32 cellular contexts compared by ENCODE assay signal in genomic region chr16:30086291-30087140, GRCh38. TPM values are rescaled to one million over a fixed set of nuclear protein-coding genes. Genes with fewer than 3 reads are reported as not detected.
DNase-seq lines count a peak whose midpoint lies in the region; ATAC-seq and TF ChIP-seq lines count a peak whose summit lies in the region.
"Had no signal": no experiment of that assay in that cellular context is flagged by ENCODE, and none has a peak within 500 bp of the region (broad histone marks: within the 10 kb centered on the region; RNA-seq: fewer than 3 reads in every experiment).

No MANE protein-coding gene starts in this region.

- intact Hi-C loops in Calu3 (cut with micrococcal nuclease; ENCODE audit: unreplicated experiment): no loop called here
- intact Hi-C loops in activated T-helper 1 cell treated with anti-CD3 and anti-CD28 coated beads, Interleukin-12 subunit alpha, Interleukin-12 subunit beta, Interleukin-2, Interleukin-4 antibody, amounts not matched to agents 30 ng/mL and 10 ng/mL and 1 ng/mL, durations not matched to agents 14 hours and 24 hours and 36 hours (cut with micrococcal nuclease): no loop called here

- no peak overlapping the region for H3K18ac ChIP-seq in neuronal stem cell (ENCODE audit: low read length)

- no peak overlapping the region for H2AFZ ChIP-seq in neuronal stem cell (ENCODE audit: low read length)

- no peaks in the 10 kb centered on the region for H3K27me3 Mint-ChIP-seq in Calu3 (ENCODE audit: unreplicated experiment)
- no peaks in the 10 kb centered on the region for H3K27me3 Mint-ChIP-seq in activated T-helper 1 cell treated with anti-CD3 and anti-CD28 coated beads, Interleukin-12 subunit alpha, Interleukin-12 subunit beta, Interleukin-2, Interleukin-4 antibody, amounts not matched to agents 30 ng/mL and 10 ng/mL and 1 ng/mL, durations not matched to agents 14 hours and 24 hours and 36 hours (ENCODE audit: insufficient read depth)
- H3K27me3 Mint-ChIP-seq: naive B cell, progenitor cell of endocrine pancreas had no signal

- H4K8ac ChIP-seq in neuronal stem cell (ENCODE audit: low read depth, low read length): no peak overlapping the region

- H3K4me3 Mint-ChIP-seq in Calu3 (ENCODE audit: low read depth, unreplicated experiment): no peak overlapping the region
- no peak overlapping the region for H3K4me3 Mint-ChIP-seq in activated T-helper 1 cell treated with anti-CD3 and anti-CD28 coated beads, Interleukin-12 subunit alpha, Interleukin-12 subunit beta, Interleukin-2, Interleukin-4 antibody, amounts not matched to agents 30 ng/mL and 10 ng/mL and 1 ng/mL, durations not matched to agents 14 hours and 24 hours and 36 hours

- no peaks in the 10 kb centered on the region for H3K9me3 ChIP-seq in BLaER1 treated with 17β-estradiol and CSF1 and Interleukin-3, amounts not matched to agents 10 nM and 100 nM (replicated peaks in 1 of 11)
- peaks cover 0 to 3% of the 10 kb centered on the region in 2 donors for H3K9me3 ChIP-seq in neuronal stem cell (replicated peaks in 1 of 2; ENCODE audit: control insufficient read depth in 2 of 2, insufficient read depth in 1 of 2, low read depth in 1 of 2, low read length in 2 of 2)
- H3K9me3 ChIP-seq: esophagus muscularis mucosa, SJCRH30, suprapubic skin had no signal

- no CpG with 5 or more reads among the region's 27 CpGs for WGBS in neuronal stem cell (ENCODE audit: extremely low coverage in 2 of 2, insufficient read length in 2 of 2, insufficient replicate concordance in 1 of 2), 2 donors

- no peak overlapping the region for H2BK12ac ChIP-seq in neuronal stem cell (ENCODE audit: low read length)

- no peak overlapping the region for H2BK15ac ChIP-seq in neuronal stem cell (ENCODE audit: low read length)

- ATAC-seq in HG03354 (IDR thresholded peaks at IDR 0.05; ENCODE audit: poor library complexity, severe bottlenecking, unreplicated experiment) (no peak), HG02970 (IDR thresholded peaks at IDR 0.05; ENCODE audit: low FRiP score, unreplicated experiment) (no peak)
- ATAC-seq: left lobe of liver, sciatic nerve had no signal

- H3K9ac ChIP-seq in BLaER1 treated with 17β-estradiol and CSF1 and Interleukin-3, amounts not matched to agents 10 nM and 100 nM: peak overlapping the region in 5 of 11 experiments; percentile 9 to 49 (median 35); a peak in 7 of 22 replicates
- H3K9ac ChIP-seq in neuronal stem cell (ENCODE audit: low read depth, low read length, poor library complexity): no peak overlapping the region

- no peaks in the 10 kb centered on the region for H3K27me3 ChIP-seq in BLaER1 treated with 17β-estradiol and CSF1 and Interleukin-3, amounts not matched to agents 10 nM and 100 nM
- H3K27me3 ChIP-seq in neuronal stem cell (ENCODE audit: control insufficient read depth in 3 of 3, insufficient read depth in 3 of 3, low read depth in 1 of 3, low read length in 3 of 3): no peaks in the 10 kb centered on the region
- H3K27me3 ChIP-seq: esophagus muscularis mucosa, SJCRH30, suprapubic skin had no signal

- no peak overlapping the region for H3K4me3 ChIP-seq in BLaER1 treated with 17β-estradiol and CSF1 and Interleukin-3, amounts not matched to agents 10 nM and 100 nM
- no peak overlapping the region for H3K4me3 ChIP-seq in neuronal stem cell (ENCODE audit: low read length in 2 of 2)
- H3K4me3 ChIP-seq: esophagus muscularis mucosa, SJCRH30, suprapubic skin had no signal

- H2AK5ac ChIP-seq in neuronal stem cell (ENCODE audit: low read depth, low read length): peak overlapping the region; percentile 56

- H2BK120ac ChIP-seq in neuronal stem cell (ENCODE audit: low read depth, low read length): no peak overlapping the region

- H3K4me1 Mint-ChIP-seq in Calu3 (ENCODE audit: low read depth, unreplicated experiment): peaks cover 30% of the 10 kb centered on the region
- peaks cover 27% of the 10 kb centered on the region for H3K4me1 Mint-ChIP-seq in activated T-helper 1 cell treated with anti-CD3 and anti-CD28 coated beads, Interleukin-12 subunit alpha, Interleukin-12 subunit beta, Interleukin-2, Interleukin-4 antibody, amounts not matched to agents 30 ng/mL and 10 ng/mL and 1 ng/mL, durations not matched to agents 14 hours and 24 hours and 36 hours (ENCODE audit: low read depth)

- no peak overlapping the region for H2BK5ac ChIP-seq in neuronal stem cell (ENCODE audit: low read length)

- H3K9me3 Mint-ChIP-seq in Calu3 (ENCODE audit: low read depth, unreplicated experiment): no peaks in the 10 kb centered on the region
- H3K9me3 Mint-ChIP-seq in activated T-helper 1 cell treated with anti-CD3 and anti-CD28 coated beads, Interleukin-12 subunit alpha, Interleukin-12 subunit beta, Interleukin-2, Interleukin-4 antibody, amounts not matched to agents 30 ng/mL and 10 ng/mL and 1 ng/mL, durations not matched to agents 14 hours and 24 hours and 36 hours: no peaks in the 10 kb centered on the region
- H3K9me3 Mint-ChIP-seq: naive B cell had no signal

- H3K14ac ChIP-seq in neuronal stem cell (ENCODE audit: low read length): no peak overlapping the region

- BruUV-seq in Calu3 (replicated peaks; lab: Mats Ljungman, UMichigan): no TSS peak

- CTCF ChIA-PET in Calu3 (lab: Charles Lee): no interaction called here

- no peaks in the 10 kb centered on the region for H3K79me1 ChIP-seq in neuronal stem cell (ENCODE audit: low read depth, low read length)

- no peak overlapping the region for H3K23ac ChIP-seq in neuronal stem cell (ENCODE audit: low read depth, low read length, poor library complexity)

- H4K91ac ChIP-seq in neuronal stem cell (ENCODE audit: low read depth, low read length, poor library complexity): no peak overlapping the region

- TF ChIP-seq CTCF in Calu3 (IDR thresholded peaks at IDR 0.05; ENCODE audit: unreplicated experiment): no peak

- H3K4me2 ChIP-seq in BLaER1 treated with 17β-estradiol and CSF1 and Interleukin-3, amounts not matched to agents 10 nM and 100 nM: peak overlapping the region; percentile 36 to 78 (median 48); a peak in 21 of 22 replicates
- no peak overlapping the region for H3K4me2 ChIP-seq in neuronal stem cell (ENCODE audit: insufficient read depth, low read length, poor library complexity, severe bottlenecking)

- peak overlapping the region in 6 of 11 experiments; percentile 6 to 48 (median 42); a peak in 10 of 22 replicates for H3K27ac ChIP-seq in BLaER1 treated with 17β-estradiol and CSF1 and Interleukin-3, amounts not matched to agents 10 nM and 100 nM
- H3K27ac ChIP-seq in neuronal stem cell (replicated peaks; ENCODE audit: low read length): no peak overlapping the region
- H3K27ac ChIP-seq: C4-2B, SJCRH30 had no signal

- H3K27ac Mint-ChIP-seq in Calu3 (ENCODE audit: unreplicated experiment): peak overlapping the region; percentile 28
- H3K27ac Mint-ChIP-seq in activated T-helper 1 cell treated with anti-CD3 and anti-CD28 coated beads, Interleukin-12 subunit alpha, Interleukin-12 subunit beta, Interleukin-2, Interleukin-4 antibody, amounts not matched to agents 30 ng/mL and 10 ng/mL and 1 ng/mL, durations not matched to agents 14 hours and 24 hours and 36 hours: peak overlapping the region; percentile 12
- H3K27ac Mint-ChIP-seq: progenitor cell of endocrine pancreas had no signal

- DNase-seq in Calu3 (no peak), neuronal stem cell (ENCODE audit: low spot score) (no peak), NCI-H146 (lab: John Stamatoyannopoulos, UW) (no peak), cerebellar nuclear complex (lab: John Stamatoyannopoulos, UW) (no peak)
- DNase-seq in activated T-helper 1 cell treated with anti-CD3 and anti-CD28 coated beads, Interleukin-12 subunit alpha, Interleukin-12 subunit beta, Interleukin-2, Interleukin-4 antibody, amounts not matched to agents 30 ng/mL and 10 ng/mL and 1 ng/mL, durations not matched to agents 14 hours and 24 hours and 36 hours (ENCODE audit: low spot score): no peak
- DNase-seq: activated CD8-positive, alpha-beta memory T cell treated with anti-CD3 and anti-CD28 coated beads for 24 hours; activated naive CD4-positive, alpha-beta T cell; activated T-cell treated with anti-CD3 and anti-CD28 coated beads for 4 hours; central memory CD4-positive, alpha-beta T cell; dermis blood vessel endothelial cell; foreskin fibroblast; midbrain; naive B cell; NCI-H1048; NCI-H187; NCI-H446 treated with DMSO at 0.1 percent for 48 hours; NCI-H82; SJCRH30; stimulated activated CD4-positive, alpha-beta T cell treated with anti-CD3 and anti-CD28 coated beads, Interleukin-12 subunit alpha, Interleukin-12 subunit beta, amount 100 ng/mL, for 4 hours; stimulated activated CD4-positive, alpha-beta T cell treated with anti-CD3 and anti-CD28 coated beads, Interleukin-4, amount 100 ng/mL, for 24 hours; SW 1271; T-helper 9 cell had no signal

- peaks cover 0 to 53% (median 29%) of the 10 kb centered on the region in 11 experiments; a peak in 19 of 22 replicates for H4K20me1 ChIP-seq in BLaER1 treated with 17β-estradiol and CSF1 and Interleukin-3, amounts not matched to agents 10 nM and 100 nM

- H3K4ac ChIP-seq in neuronal stem cell (ENCODE audit: low read length): no peak overlapping the region

- H3K36me3 Mint-ChIP-seq in Calu3 (ENCODE audit: insufficient read depth, unreplicated experiment): peaks cover 72% of the 10 kb centered on the region
- peaks cover 27% of the 10 kb centered on the region for H3K36me3 Mint-ChIP-seq in activated T-helper 1 cell treated with anti-CD3 and anti-CD28 coated beads, Interleukin-12 subunit alpha, Interleukin-12 subunit beta, Interleukin-2, Interleukin-4 antibody, amounts not matched to agents 30 ng/mL and 10 ng/mL and 1 ng/mL, durations not matched to agents 14 hours and 24 hours and 36 hours (ENCODE audit: low read depth)

- H3K4me1 ChIP-seq in BLaER1 treated with 17β-estradiol and CSF1 and Interleukin-3, amounts not matched to agents 10 nM and 100 nM: peaks cover 34 to 89% (median 66%) of the 10 kb centered on the region in 10 experiments
- H3K4me1 ChIP-seq in neuronal stem cell (ENCODE audit: control insufficient read depth in 2 of 2, insufficient read depth in 1 of 2, low read depth in 1 of 2, low read length in 2 of 2): peaks cover 0 to 5% of the 10 kb centered on the region in 2 donors
- H3K4me1 ChIP-seq: SJCRH30 had no signal

- peaks cover 41 to 61% (median 54%) of the 10 kb centered on the region in 11 experiments for H3K36me3 ChIP-seq in BLaER1 treated with 17β-estradiol and CSF1 and Interleukin-3, amounts not matched to agents 10 nM and 100 nM
- H3K36me3 ChIP-seq in neuronal stem cell (replicated peaks in 1 of 2; ENCODE audit: control insufficient read depth in 2 of 2, insufficient read depth in 2 of 2, low read length in 2 of 2): peaks cover 35 to 39% of the 10 kb centered on the region in 2 donors

RNA-seq across cellular contexts. Expression of gene TBX6, which starts 5.2 kb away (rescaled TPM):
- 3.6 and 4.7 TPM in 2 replicates for total RNA-seq in Calu3 (2022)
- total RNA-seq in activated T-helper 1 cell treated with anti-CD3 and anti-CD28 coated beads, Interleukin-12 subunit alpha, Interleukin-12 subunit beta, Interleukin-2, Interleukin-4 antibody, amounts not matched to agents 30 ng/mL and 10 ng/mL and 1 ng/mL, durations not matched to agents 14 hours and 24 hours and 36 hours: 1.6 and 1.8 TPM in 2 replicates
- polyA plus RNA-seq in neuronal stem cell (2013, experiment 1 of 2): 2.8 TPM
- polyA plus RNA-seq in neuronal stem cell (2013, experiment 2 of 2): 2.5 TPM
- total RNA-seq: Daoy had no signal

RNA-seq across cellular contexts. Expression of gene YPEL3, which starts 9.5 kb away (rescaled TPM):
- 21.1 and 28.0 TPM in 2 replicates for total RNA-seq in Calu3 (2022)
- 14.5 and 15.1 TPM in 2 replicates for total RNA-seq in activated T-helper 1 cell treated with anti-CD3 and anti-CD28 coated beads, Interleukin-12 subunit alpha, Interleukin-12 subunit beta, Interleukin-2, Interleukin-4 antibody, amounts not matched to agents 30 ng/mL and 10 ng/mL and 1 ng/mL, durations not matched to agents 14 hours and 24 hours and 36 hours
- 51.2 TPM for polyA plus RNA-seq in neuronal stem cell (2013, experiment 1 of 2)
- 52.1 TPM for polyA plus RNA-seq in neuronal stem cell (2013, experiment 2 of 2)

RNA-seq across cellular contexts. Expression of gene PPP4C, which starts 10.7 kb away (rescaled TPM):
- 184 and 187 TPM in 2 replicates for total RNA-seq in Calu3 (2022)
- 133 and 147 TPM in 2 replicates for total RNA-seq in activated T-helper 1 cell treated with anti-CD3 and anti-CD28 coated beads, Interleukin-12 subunit alpha, Interleukin-12 subunit beta, Interleukin-2, Interleukin-4 antibody, amounts not matched to agents 30 ng/mL and 10 ng/mL and 1 ng/mL, durations not matched to agents 14 hours and 24 hours and 36 hours
- polyA plus RNA-seq in neuronal stem cell (2013, experiment 1 of 2): 112 TPM
- polyA plus RNA-seq in neuronal stem cell (2013, experiment 2 of 2): 110 TPM

RNA-seq across cellular contexts. Expression of gene ALDOA, which starts 21.0 kb away (rescaled TPM):
- total RNA-seq in Calu3 (2022): 1,549 and 1,562 TPM in 2 replicates
- 1,715 and 1,718 TPM in 2 replicates for total RNA-seq in activated T-helper 1 cell treated with anti-CD3 and anti-CD28 coated beads, Interleukin-12 subunit alpha, Interleukin-12 subunit beta, Interleukin-2, Interleukin-4 antibody, amounts not matched to agents 30 ng/mL and 10 ng/mL and 1 ng/mL, durations not matched to agents 14 hours and 24 hours and 36 hours
- polyA plus RNA-seq in neuronal stem cell (2013, experiment 1 of 2): 340 TPM
- 327 TPM for polyA plus RNA-seq in neuronal stem cell (2013, experiment 2 of 2)

RNA-seq across cellular contexts. Expression of gene GDPD3, which starts 26.8 kb away (rescaled TPM):
- 7.8 and 9.4 TPM in 2 replicates for total RNA-seq in Calu3 (2022)
- total RNA-seq in activated T-helper 1 cell treated with anti-CD3 and anti-CD28 coated beads, Interleukin-12 subunit alpha, Interleukin-12 subunit beta, Interleukin-2, Interleukin-4 antibody, amounts not matched to agents 30 ng/mL and 10 ng/mL and 1 ng/mL, durations not matched to agents 14 hours and 24 hours and 36 hours: 4.3 and 6.3 TPM in 2 replicates
- polyA plus RNA-seq in neuronal stem cell (2013, experiment 1 of 2): 3.9 TPM
- polyA plus RNA-seq in neuronal stem cell (2013, experiment 2 of 2): 3.4 TPM
